ENCODE assay signal across 11 cellular contexts in genomic region chr16:50251375-50252081, GRCh38. TPM values are rescaled to one million over a fixed set of nuclear protein-coding genes. Genes with fewer than 3 reads are reported as not detected.
DNase-seq lines count a peak whose midpoint lies in the region; ATAC-seq and FAIRE-seq lines count a peak whose summit lies in the region.
"Had no signal": no experiment of that assay in that cellular context is flagged by ENCODE, and none has a peak within 500 bp of the region (broad histone marks: within the 10 kb centered on the region; RNA-seq: fewer than 3 reads in every experiment).

No MANE protein-coding gene starts in this region.

- H3K36me3 ChIP-seq in effector memory CD4-positive, alpha-beta T cell (ENCODE audit: control insufficient read depth, insufficient read depth, low read length) = no peaks in the 10 kb centered on the region

- peaks cover 5% of the 10 kb centered on the region for H3K4me1 Mint-ChIP-seq in activated T-helper 17 cell treated with anti-CD3 and anti-CD28 coated beads, Interleukin-2, amount 50 U/mL, for 72 hours

- FAIRE-seq in urothelium cell line (lab: Jason Lieb, UNC) = no peak

- intact Hi-C loops in left cardiac atrium (cut with DNase I) = no loop called here
- intact Hi-C loops in Right ventricle myocardium superior (cut with DNase I) = no loop called here

- H3K27ac Mint-ChIP-seq in activated T-helper 17 cell treated with anti-CD3 and anti-CD28 coated beads, Interleukin-2, amount 50 U/mL, for 72 hours = peak overlapping the region; percentile 13
- H3K27ac Mint-ChIP-seq: activated T-cell treated with anti-CD3 and anti-CD28 coated beads, Interleukin-2, amount 50 U/mL, for 24 hours; CD8-positive, alpha-beta T cell had no signal

- H3K27me3 ChIP-seq in effector memory CD4-positive, alpha-beta T cell (replicated peaks; ENCODE audit: control insufficient read depth, insufficient read depth, low read length, poor library complexity, severe bottlenecking) = no peaks in the 10 kb centered on the region

- no peaks in the 10 kb centered on the region for H3K9me3 Mint-ChIP-seq in activated T-helper 17 cell treated with anti-CD3 and anti-CD28 coated beads, Interleukin-2, amount 50 U/mL, for 72 hours
- H3K9me3 Mint-ChIP-seq: activated T-cell treated with anti-CD3 and anti-CD28 coated beads, Interleukin-2, amount 50 U/mL, for 24 hours; CD8-positive, alpha-beta T cell had no signal

- no peak overlapping the region for H3K4me3 ChIP-seq in effector memory CD4-positive, alpha-beta T cell (ENCODE audit: insufficient read depth, low read depth, low read length, poor library complexity, severe bottlenecking)

- no peaks in the 10 kb centered on the region for H3K27me3 Mint-ChIP-seq in activated T-helper 17 cell treated with anti-CD3 and anti-CD28 coated beads, Interleukin-2, amount 50 U/mL, for 72 hours
- H3K27me3 Mint-ChIP-seq: activated T-cell treated with anti-CD3 and anti-CD28 coated beads, Interleukin-2, amount 50 U/mL, for 24 hours had no signal

- ATAC-seq in left cardiac atrium (peak in 1 of 2 donors; percentile 30), Right ventricle myocardium superior (ENCODE audit: poor library complexity) (no peak), GM18498 (IDR thresholded peaks at IDR 0.05; ENCODE audit: unreplicated experiment) (no peak)
- ATAC-seq in activated T-helper 17 cell treated with anti-CD3 and anti-CD28 coated beads, Interleukin-2, amount 50 U/mL, for 72 hours (replicated peaks) = peak; percentile 88
- ATAC-seq: CD8-positive, alpha-beta T cell had no signal

- H3K4me3 Mint-ChIP-seq in activated T-helper 17 cell treated with anti-CD3 and anti-CD28 coated beads, Interleukin-2, amount 50 U/mL, for 72 hours = no peak overlapping the region
- H3K4me3 Mint-ChIP-seq: activated T-cell treated with anti-CD3 and anti-CD28 coated beads, Interleukin-2, amount 50 U/mL, for 24 hours; CD8-positive, alpha-beta T cell had no signal

- no peak overlapping the region for H3K27ac ChIP-seq in effector memory CD4-positive, alpha-beta T cell (ENCODE audit: insufficient read depth, low read length, poor library complexity, severe bottlenecking)

- no peaks in the 10 kb centered on the region for H3K9me3 ChIP-seq in effector memory CD4-positive, alpha-beta T cell (ENCODE audit: control insufficient read depth, low read length)

- DNase-seq in left cardiac atrium = peak; percentile 27
- DNase-seq in Right ventricle myocardium superior = no peak
- peak; percentile 95 for DNase-seq in iris pigment epithelial cell (ENCODE audit: low read depth)
- peak; percentile 43 for DNase-seq in urothelium cell line (ENCODE audit: low spot score)
- DNase-seq in effector memory CD4-positive, alpha-beta T cell = no peak
- no peak for DNase-seq in cerebellum (ENCODE audit: low spot score)
- DNase-seq: activated T-cell treated with anti-CD3 and anti-CD28 coated beads, Interleukin-2, amount 50 U/mL, for 24 hours; CD8-positive, alpha-beta T cell; NCI-H2029 treated with DMSO at 0.1 percent for 48 hours had no signal

- peaks cover 4% of the 10 kb centered on the region for H3K4me1 ChIP-seq in effector memory CD4-positive, alpha-beta T cell (ENCODE audit: control insufficient read depth, insufficient read depth, low read length, poor library complexity, severe bottlenecking)

- H3K36me3 Mint-ChIP-seq in activated T-helper 17 cell treated with anti-CD3 and anti-CD28 coated beads, Interleukin-2, amount 50 U/mL, for 72 hours (ENCODE audit: low read depth) = no peaks in the 10 kb centered on the region
- H3K36me3 Mint-ChIP-seq: CD8-positive, alpha-beta T cell had no signal

RNA-seq across cellular contexts. Expression of gene ADCY7, which starts 14.8 kb away (rescaled TPM):
- 10 to 100 TPM; 14.3 to 23.7 TPM for total RNA-seq in left cardiac atrium
- total RNA-seq in Right ventricle myocardium superior = 9.3 TPM
- 100 to 1,000 TPM; 156 to 173 TPM for total RNA-seq in activated T-helper 17 cell treated with anti-CD3 and anti-CD28 coated beads, Interleukin-2, amount 50 U/mL, for 72 hours
- total RNA-seq in cerebellum = 6.4 TPM

Comparison
In these comparisons a context has a peak if more than half of its experiments do, and no peak if none do; other contexts are left out.
1. DNase-seq: peak in left cardiac atrium (single experiment), iris pigment epithelial cell (single experiment) and urothelium cell line (single experiment); none in Right ventricle myocardium superior (single experiment), effector memory CD4-positive, alpha-beta T cell (0 of 3) and cerebellum (single experiment).
2. RNA of gene ADCY7, which starts 14.8 kb away (total RNA-seq): 156 to 173 TPM in activated T-helper 17 cell treated with anti-CD3 and anti-CD28 coated beads, Interleukin-2, amount 50 U/mL, for 72 hours; 14.3 to 23.7 TPM in left cardiac atrium, 9.3 TPM in Right ventricle myocardium superior (single experiment) and 6.4 TPM in cerebellum (single experiment); every median in the first group is over 4 times any median in the second.